In genomic region chr17:79792984-79793923, GRCh38 we compare ENCODE assay signal across 8 cellular contexts. TPM values are rescaled to one million over a fixed set of nuclear protein-coding genes. Genes with fewer than 3 reads are reported as not detected.
A peak's percentile ranks its signal among the peaks of the same experiment; 100 is the strongest.
DNase-seq lines count a peak whose midpoint lies in the region; ATAC-seq and TF ChIP-seq lines count a peak whose summit lies in the region.
"Had no signal": no experiment of that assay in that cellular context is flagged by ENCODE, and none has a peak within 500 bp of the region (broad histone marks: within the 10 kb centered on the region; RNA-seq: fewer than 3 reads in every experiment).

No MANE protein-coding gene starts in this region.

- H4K20me1 ChIP-seq in smooth muscle cell (ENCODE audit: low read depth) = peaks cover 11% of the 10 kb centered on the region

- ATAC-seq in WTC11 = no peak

- peaks cover 55% of the 10 kb centered on the region for H3K27me3 ChIP-seq in smooth muscle cell (ENCODE audit: low read depth)

- 2% methylated on average over 55 of the region's 63 CpGs for WGBS in smooth muscle cell (ENCODE audit: low lambda C conversion rate)

- no peaks in the 10 kb centered on the region for H3K36me3 ChIP-seq in smooth muscle cell (ENCODE audit: low read depth)

- H2AFZ ChIP-seq in smooth muscle cell (ENCODE audit: low read depth) = no peak overlapping the region

- no peaks in the 10 kb centered on the region for H3K9me3 Mint-ChIP-seq in WTC11
- no peaks in the 10 kb centered on the region for H3K9me3 Mint-ChIP-seq in activated naive CD4-positive, alpha-beta T cell treated with anti-CD3 and anti-CD28 coated beads for 36 hours

- no peaks in the 10 kb centered on the region for H3K36me3 Mint-ChIP-seq in WTC11
- no peaks in the 10 kb centered on the region for H3K36me3 Mint-ChIP-seq in activated naive CD4-positive, alpha-beta T cell treated with anti-CD3 and anti-CD28 coated beads for 36 hours (ENCODE audit: low read depth)

- H3K4me3 ChIP-seq in iPS-11a (ENCODE audit: low read depth, low read length) = peak overlapping the region; percentile 8
- H3K4me3 ChIP-seq in smooth muscle cell = peak overlapping the region; percentile 55

- intact Hi-C loops in activated naive CD4-positive, alpha-beta T cell treated with anti-CD3 and anti-CD28 coated beads for 36 hours (cut with micrococcal nuclease) = loop anchor here (5.0 kb wide), 1 partner anchor 124 kb away; no protein-coding TSS in a partner anchor

- no peaks in the 10 kb centered on the region for H3K79me2 ChIP-seq in smooth muscle cell (ENCODE audit: low read depth)

- peaks cover 92% of the 10 kb centered on the region for H3K27me3 Mint-ChIP-seq in WTC11 (ENCODE audit: low read depth)
- peaks cover 35% of the 10 kb centered on the region for H3K27me3 Mint-ChIP-seq in activated naive CD4-positive, alpha-beta T cell treated with anti-CD3 and anti-CD28 coated beads for 36 hours (ENCODE audit: low read depth)

- peak overlapping the region; percentile 60 for H3K4me3 Mint-ChIP-seq in WTC11
- no peak overlapping the region for H3K4me3 Mint-ChIP-seq in activated naive CD4-positive, alpha-beta T cell treated with anti-CD3 and anti-CD28 coated beads for 36 hours

- H3K4me1 Mint-ChIP-seq in WTC11 = peaks cover 36% of the 10 kb centered on the region
- H3K4me1 Mint-ChIP-seq in activated naive CD4-positive, alpha-beta T cell treated with anti-CD3 and anti-CD28 coated beads for 36 hours (ENCODE audit: low read depth) = peaks cover 16% of the 10 kb centered on the region

- CTCF ChIA-PET in WTC11 (lab: Charles Lee) = interaction anchor here (1.1 to 9.2 kb wide), 7 partner anchors 15 to 52 kb away, joined by 3 to 119 read pairs (median 13); partner anchors contain the start of gene CBX4
- CTCF ChIA-PET in activated naive CD4-positive, alpha-beta T cell treated with anti-CD3 and anti-CD28 coated beads for 36 hours (lab: Charles Lee) = interaction anchor here (0.6 to 1.4 kb wide), 3 partner anchors 40 to 51 kb away, joined by 3 to 5 read pairs (median 3); no protein-coding TSS in a partner anchor

- TF ChIP-seq CTCF in WTC11 (IDR thresholded peaks at IDR 0.05) (no peak), smooth muscle cell (IDR thresholded peaks at IDR 0.05; ENCODE audit: borderline replicate concordance, insufficient read depth, poor library complexity, severe bottlenecking) (no peak)

- peaks cover 5% of the 10 kb centered on the region for H3F3A ChIP-seq in smooth muscle cell (ENCODE audit: low read depth)

- H3K27ac ChIP-seq in smooth muscle cell (ENCODE audit: low read depth) = peak overlapping the region; percentile 79

- POLR2A ChIA-PET in WTC11 (lab: Charles Lee) = no interaction called here

- peak; percentile 90 for DNase-seq in HCEC 1CT
- peak; percentile 44 for DNase-seq in WTC11 (ENCODE audit: low spot score)
- DNase-seq in smooth muscle cell (lab: John Stamatoyannopoulos, UW; ENCODE audit: unreplicated experiment) = peak; percentile 55
- no peak for DNase-seq in NCI-H2107 (lab: John Stamatoyannopoulos, UW)
- no peak for DNase-seq in activated naive CD4-positive, alpha-beta T cell treated with anti-CD3 and anti-CD28 coated beads for 36 hours
- no peak for DNase-seq in NCI-H1048 (lab: John Stamatoyannopoulos, UW)
- DNase-seq: NK-92 treated with Interleukin-12 subunit alpha and Interleukin-12 subunit beta, amount 100 ng/mL, for 24 hours had no signal

- H3K4me2 ChIP-seq in smooth muscle cell = peak overlapping the region; percentile 91

- no peak overlapping the region for H3K27ac Mint-ChIP-seq in WTC11
- H3K27ac Mint-ChIP-seq in activated naive CD4-positive, alpha-beta T cell treated with anti-CD3 and anti-CD28 coated beads for 36 hours = no peak overlapping the region

- H3K9me3 ChIP-seq in smooth muscle cell (replicated peaks; ENCODE audit: low read depth) = no peaks in the 10 kb centered on the region

- peaks cover 54% of the 10 kb centered on the region for H3K4me1 ChIP-seq in smooth muscle cell (ENCODE audit: low read depth)

- H3K9ac ChIP-seq in smooth muscle cell (ENCODE audit: low read depth) = peak overlapping the region; percentile 65

TF ChIP-seq in WTC11, 78 proteins besides CTCF, POLR2A, EP300 and RAD21:
- peak; percentile 98 for TF ChIP-seq ZNF121 (CRISPR knock-in tag; IDR thresholded peaks at IDR 0.05)
- 0 out of 2 replicates have a peak, but pooled peaks have one; percentile 34 for TF ChIP-seq MAX (CRISPR knock-in tag; IDR thresholded peaks at IDR 0.05)
- no peak for TF ChIP-seq ZNF671 (CRISPR knock-in tag; IDR thresholded peaks at IDR 0.05)
- no peak for TF ChIP-seq ZNF317 (CRISPR knock-in tag; IDR thresholded peaks at IDR 0.05; ENCODE audit: borderline replicate concordance, low read depth)
- no peak for TF ChIP-seq NR3C1 (CRISPR knock-in tag; conservative IDR thresholded peaks at IDR 0.05; ENCODE audit: low read depth)
- TF ChIP-seq NFYB (CRISPR knock-in tag; conservative IDR thresholded peaks at IDR 0.05; ENCODE audit: low read depth) = 0 out of 2 replicates have a peak, but pooled peaks have one; percentile 19

RNA-seq across cellular contexts. Expression of gene CBX8, which starts 3.6 kb away (rescaled TPM):
- total RNA-seq in WTC11 (2021) (1.8 to 2.1 TPM (median 2.0 TPM) in 3 replicates), smooth muscle cell (1.9 and 2.6 TPM in 2 replicates)
- 4.3 and 9.0 TPM in 2 replicates for polyA plus RNA-seq in smooth muscle cell
- 1 to 10 TPM; 3.8 to 3.9 TPM for total RNA-seq in activated naive CD4-positive, alpha-beta T cell treated with anti-CD3 and anti-CD28 coated beads for 36 hours

RNA-seq across cellular contexts. Expression of gene CBX2, which starts 15.3 kb away (rescaled TPM):
- total RNA-seq in WTC11 (2021) (78.1 to 85.5 TPM (median 78.7 TPM) in 3 replicates), smooth muscle cell (4.0 and 7.3 TPM in 2 replicates)
- 10.1 and 11.0 TPM in 2 replicates for polyA plus RNA-seq in smooth muscle cell
- 1 to 10 TPM; 5.2 to 5.8 TPM for total RNA-seq in activated naive CD4-positive, alpha-beta T cell treated with anti-CD3 and anti-CD28 coated beads for 36 hours

RNA-seq across cellular contexts. Expression of gene CBX4, which starts 46.0 kb away (rescaled TPM):
- 3.2 to 3.9 TPM (median 3.3 TPM) in 3 replicates for total RNA-seq in WTC11 (2021)
- total RNA-seq in smooth muscle cell = 17.3 and 17.4 TPM in 2 replicates
- polyA plus RNA-seq in smooth muscle cell = 44.6 and 47.2 TPM in 2 replicates
- total RNA-seq in activated naive CD4-positive, alpha-beta T cell treated with anti-CD3 and anti-CD28 coated beads for 36 hours = 10 to 100 TPM; 22.7 to 26.3 TPM

Comparison
In these comparisons a context has a peak if more than half of its experiments do, and no peak if none do; other contexts are left out.
1. DNase-seq: peak in HCEC 1CT (single experiment), WTC11 (single experiment) and smooth muscle cell (single experiment); none in NCI-H2107 (single experiment), activated naive CD4-positive, alpha-beta T cell treated with anti-CD3 and anti-CD28 coated beads for 36 hours (single experiment) and NCI-H1048 (single experiment).